Comparison of ENCODE assay signal across 28 cellular contexts in the genomic region with DNA sequence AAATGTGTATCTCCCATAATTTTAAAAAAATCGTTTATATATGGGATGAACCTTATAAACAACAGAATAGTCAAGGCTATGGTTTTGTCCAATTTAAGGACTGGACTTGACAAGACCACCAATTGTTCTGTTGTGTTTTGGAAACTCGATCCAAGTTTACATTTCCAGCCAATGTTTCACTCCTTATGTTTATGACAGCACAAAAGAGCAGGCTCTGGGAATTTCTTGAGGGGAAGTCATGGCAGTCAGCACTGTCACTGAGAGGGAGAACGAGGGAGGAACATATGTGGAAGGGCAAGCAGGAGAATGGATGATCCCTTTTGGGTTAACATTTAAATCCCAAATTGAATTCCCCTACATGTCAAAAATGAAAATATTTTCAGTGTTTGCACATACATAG.
"Had no signal": no experiment of that assay in that cellular context is flagged by ENCODE, and none has a peak within 500 bp of the region (broad histone marks: within the 10 kb centered on the region; RNA-seq: fewer than 3 reads in every experiment).

No MANE protein-coding gene starts in this region.

- H3K27ac ChIP-seq: colonic mucosa, esophagus squamous epithelium, gastrocnemius medialis, ovary, psoas muscle, sigmoid colon, thyroid gland had no signal

- ATAC-seq: gastrocnemius medialis; left lobe of liver; naive thymus-derived CD8-positive, alpha-beta T cell; psoas muscle; right cardiac atrium; stimulated activated effector memory CD8-positive, alpha-beta T cell treated with anti-CD3 and anti-CD28 coated beads, Interleukin-12 subunit alpha, Interleukin-12 subunit beta, amount 100 ng/mL, for 72 hours had no signal

- H3K4me1 Mint-ChIP-seq: memory B cell; naive thymus-derived CD8-positive, alpha-beta T cell; stimulated activated effector memory CD8-positive, alpha-beta T cell treated with anti-CD3 and anti-CD28 coated beads, Interleukin-12 subunit alpha, Interleukin-12 subunit beta, amount 100 ng/mL, for 72 hours had no signal

- H3K4me1 ChIP-seq: colonic mucosa, esophagus squamous epithelium, gastrocnemius medialis, psoas muscle, thyroid gland had no signal

- H3K27me3 ChIP-seq: colonic mucosa, esophagus squamous epithelium, gastrocnemius medialis, ovary, sigmoid colon, stomach, thyroid gland had no signal

- FAIRE-seq: kidney had no signal

- H3K4me3 ChIP-seq: colonic mucosa, esophagus squamous epithelium, gastrocnemius medialis, lung, ovary, psoas muscle, sigmoid colon, stomach, thyroid gland had no signal

- H3K36me3 Mint-ChIP-seq: memory B cell; naive thymus-derived CD8-positive, alpha-beta T cell; stimulated activated effector memory CD8-positive, alpha-beta T cell treated with anti-CD3 and anti-CD28 coated beads, Interleukin-12 subunit alpha, Interleukin-12 subunit beta, amount 100 ng/mL, for 72 hours had no signal

- H3K9me3 Mint-ChIP-seq: memory B cell, nephron progenitor cell had no signal

- DNase-seq: colonic mucosa; effector memory CD4-positive, alpha-beta T cell; erythroblast; esophagus squamous epithelium; foreskin fibroblast; gastrocnemius medialis; head of caudate nucleus; kidney; midbrain; naive thymus-derived CD8-positive, alpha-beta T cell; nephron progenitor cell; nucleus accumbens; ovary; posterior cingulate gyrus; psoas muscle; right cardiac atrium; sigmoid colon; stimulated activated CD4-positive, alpha-beta T cell treated with anti-CD3 and anti-CD28 coated beads, Interleukin-2, amount 100 ng/mL, for 24 hours; stimulated activated CD4-positive, alpha-beta T cell treated with anti-CD3 and anti-CD28 coated beads, Interleukin-4, amount 100 ng/mL, for 24 hours; stimulated activated naive CD4-positive, alpha-beta T cell treated with Interleukin-2 at 50 U/mL for 16 hours; stomach; thyroid gland; trophoblast cell had no signal

- H3K27me3 Mint-ChIP-seq: dendritic cell treated with granulocyte-macrophage colony-stimulating factor and Interleukin-4, amounts not matched to agents 40 ng/mL and 50 ng/mL, for 4 days; memory B cell; naive thymus-derived CD8-positive, alpha-beta T cell had no signal

- H3K36me3 ChIP-seq: colonic mucosa, esophagus squamous epithelium, gastrocnemius medialis, ovary, sigmoid colon, stomach, thyroid gland had no signal

- H3K27ac Mint-ChIP-seq: dendritic cell treated with granulocyte-macrophage colony-stimulating factor and Interleukin-4, amounts not matched to agents 40 ng/mL and 50 ng/mL, for 4 days; memory B cell; naive thymus-derived CD8-positive, alpha-beta T cell; stimulated activated effector memory CD8-positive, alpha-beta T cell treated with anti-CD3 and anti-CD28 coated beads, Interleukin-12 subunit alpha, Interleukin-12 subunit beta, amount 100 ng/mL, for 72 hours had no signal

- H3K9me3 ChIP-seq: colonic mucosa, esophagus squamous epithelium, gastrocnemius medialis, ovary, psoas muscle, sigmoid colon, stomach, thyroid gland had no signal

- H3K4me3 Mint-ChIP-seq: dendritic cell treated with granulocyte-macrophage colony-stimulating factor and Interleukin-4, amounts not matched to agents 40 ng/mL and 50 ng/mL, for 4 days; memory B cell; naive thymus-derived CD8-positive, alpha-beta T cell; nephron progenitor cell; stimulated activated effector memory CD8-positive, alpha-beta T cell treated with anti-CD3 and anti-CD28 coated beads, Interleukin-12 subunit alpha, Interleukin-12 subunit beta, amount 100 ng/mL, for 72 hours had no signal
